ENCODE assay signal across 7 cellular contexts in genomic region chr4:26859762-26860156, GRCh38. TPM values are rescaled to one million over a fixed set of nuclear protein-coding genes. Genes with fewer than 3 reads are reported as not detected.
DNase-seq lines count a peak whose midpoint lies in the region; ATAC-seq and TF ChIP-seq lines count a peak whose summit lies in the region.

No MANE protein-coding gene starts in this region.

- no peak for TF ChIP-seq EP300 in gastroesophageal sphincter (IDR thresholded peaks at IDR 0.05)

- 34 to 49% methylated on average over 2 to 4 of the region's 5 CpGs for WGBS in gastroesophageal sphincter (ENCODE audit: low coverage in 1 of 2), 2 donors
- 47 to 57% (median 52%) methylated on average over 5 of the region's 5 CpGs for WGBS in spleen, 5 donors

- TF ChIP-seq CTCF in HFF-Myc (IDR thresholded peaks at IDR 0.05; ENCODE audit: low read depth, low read length, missing control alignments) (no peak), SU-DHL-6 (IDR thresholded peaks at IDR 0.05; ENCODE audit: insufficient read depth, low read length, poor library complexity, severe bottlenecking) (no peak), gastroesophageal sphincter (IDR thresholded peaks at IDR 0.05) (no peak), spleen (IDR thresholded peaks at IDR 0.05 in 8 of 11, conservative IDR thresholded peaks at IDR 0.05 in 3 of 11) (no peak)

- H3K4me1 ChIP-seq in gastroesophageal sphincter (peaks cover 5 to 51% (median 12%) of the 10 kb centered on the region in 3 donors), spleen (peaks cover 29 to 65% (median 61%) of the 10 kb centered on the region in 6 donors)

- TF ChIP-seq POLR2A in gastroesophageal sphincter (IDR thresholded peaks at IDR 0.05) = no peak
- TF ChIP-seq POLR2A in spleen (IDR thresholded peaks at IDR 0.05) = no peak

- H3K9me2 ChIP-seq in SU-DHL-6 (replicated peaks; ENCODE audit: insufficient read depth, low read length) = no peaks in the 10 kb centered on the region

- H3F3A ChIP-seq in SU-DHL-6 (ENCODE audit: insufficient read depth) = peaks cover 49% of the 10 kb centered on the region

- no peaks in the 10 kb centered on the region for H3K9me3 ChIP-seq in SU-DHL-6 (ENCODE audit: insufficient read depth, low read length)
- H3K9me3 ChIP-seq in gastroesophageal sphincter = no peaks in the 10 kb centered on the region
- H3K9me3 ChIP-seq in spleen = no peaks in the 10 kb centered on the region

- H3K27me3 ChIP-seq in SU-DHL-6 (ENCODE audit: low read length) = no peaks in the 10 kb centered on the region
- H3K27me3 ChIP-seq in gastroesophageal sphincter = no peaks in the 10 kb centered on the region
- no peaks in the 10 kb centered on the region for H3K27me3 ChIP-seq in spleen (replicated peaks in 1 of 7)

- H3K9ac ChIP-seq in SU-DHL-6 (ENCODE audit: low read length) = peak overlapping the region; percentile 82

- peaks cover 29% of the 10 kb centered on the region for H4K20me1 ChIP-seq in SU-DHL-6 (ENCODE audit: low read depth, low read length)

- H3K79me2 ChIP-seq in SU-DHL-6 (ENCODE audit: insufficient read depth, low read length) = peaks cover 59% of the 10 kb centered on the region

- intact Hi-C loops in spleen (cut with DNase I; ENCODE audit: low total_unique reads) = loop anchor here (5.0 kb wide), 1 partner anchor 148 kb away; no protein-coding TSS in a partner anchor

- H3K36me3 ChIP-seq in SU-DHL-6 (ENCODE audit: low read length) = no peaks in the 10 kb centered on the region
- no peaks in the 10 kb centered on the region for H3K36me3 ChIP-seq in gastroesophageal sphincter
- no peaks in the 10 kb centered on the region for H3K36me3 ChIP-seq in spleen

- peak overlapping the region; percentile 98 for H3K4me2 ChIP-seq in SU-DHL-6 (ENCODE audit: low read depth, low read length, poor library complexity, severe bottlenecking)

- DNase-seq in HFF-Myc (ENCODE audit: extremely low read depth, low read depth) (no peak), spleen (no peak), NCI-H345 (lab: John Stamatoyannopoulos, UW) (no peak), ecto neural progenitor cell (ENCODE audit: low spot score) (no peak)

- H3K27ac ChIP-seq in SU-DHL-6 (ENCODE audit: low read depth, low read length) (peak overlapping the region; percentile 94), gastroesophageal sphincter (peak overlapping the region in 3 of 4 donors; percentile 93 to 97 (median 93)), spleen (peak overlapping the region; percentile 97 to 99 (median 98))

- ATAC-seq in gastroesophageal sphincter (no peak), HG03139 (IDR thresholded peaks at IDR 0.05; ENCODE audit: unreplicated experiment) (no peak)

- no peak overlapping the region for H2AFZ ChIP-seq in SU-DHL-6 (ENCODE audit: low read depth, low read length, severe bottlenecking)

- H3K4me3 ChIP-seq in HFF-Myc (replicated peaks; ENCODE audit: low read depth, low read length) (peak overlapping the region; percentile 88), SU-DHL-6 (ENCODE audit: insufficient read depth, low read length, poor library complexity, severe bottlenecking) (peak overlapping the region; percentile 83), gastroesophageal sphincter (peak overlapping the region; percentile 84 to 93), spleen (peak overlapping the region; percentile 70 to 97 (median 92))

RNA-seq across cellular contexts. Expression of gene STIM2, which starts 0.9 kb away (rescaled TPM):
- 10 to 100 TPM in 3 of 4 donors, 1 to 10 TPM in 1; 8.4 to 11.6 (median 10.5) TPM for total RNA-seq in gastroesophageal sphincter
- 10 to 100 TPM; 44.3 to 66.6 (median 53.7) TPM for total RNA-seq in spleen
- 10 to 100 TPM; 26.8 to 32.2 (median 30.7) TPM for polyA plus RNA-seq in spleen
